In the genomic region with DNA sequence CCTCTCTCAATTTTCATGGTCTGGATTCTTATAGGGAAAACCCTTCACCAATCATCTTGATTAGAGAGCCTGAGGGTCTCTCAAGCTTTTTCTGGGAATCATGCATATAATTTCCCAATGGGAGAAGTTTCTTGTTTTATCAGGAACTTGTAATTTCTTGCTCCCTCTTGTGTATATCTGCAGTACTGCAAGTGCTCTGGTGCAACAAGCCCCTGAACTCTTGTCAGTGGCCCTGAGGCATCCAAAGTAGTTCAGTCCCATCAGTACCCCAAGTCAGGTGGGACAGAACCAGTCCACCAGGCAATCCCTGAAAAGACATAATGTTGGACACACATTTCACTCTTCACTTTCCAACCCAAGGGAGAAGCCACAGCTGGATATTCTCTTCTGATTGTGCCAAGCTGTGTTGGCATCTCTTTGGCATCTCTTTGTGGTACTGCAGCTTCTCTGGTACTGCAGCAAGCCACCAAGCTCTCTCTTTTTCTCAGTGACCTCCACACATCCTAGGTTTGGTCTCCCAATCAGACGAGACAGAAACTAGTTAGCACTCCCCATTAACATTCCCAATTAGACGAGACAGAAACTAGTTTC, we compare ENCODE assay signal across 8 cellular contexts.
DNase-seq lines count a peak whose midpoint lies in the region; ATAC-seq and TF ChIP-seq lines count a peak whose summit lies in the region.

No MANE protein-coding gene starts in this region.

- no peak for DNase-seq in CD14-positive monocyte (ENCODE audit: low spot score)
- DNase-seq in HT-29 (ENCODE audit: low spot score) = peak; percentile 78
- DNase-seq in SHP77 (lab: John Stamatoyannopoulos, UW) = peak; percentile 11 to 30
- DNase-seq in fibroblast of peridontal ligament (ENCODE audit: extremely low read depth) = peak; percentile 90
- DNase-seq in renal cortical epithelial cell (ENCODE audit: low read depth) = peak; percentile 65
- no peak for DNase-seq in activated T-cell treated with anti-CD3 and anti-CD28 coated beads, Interleukin-2, amount 50 U/mL, for 4 hours
- no peak for DNase-seq in coronary artery (ENCODE audit: low spot score)

- H3K4me3 ChIP-seq in coronary artery = no peak overlapping the region

- H3K36me3 Mint-ChIP-seq in CD14-positive monocyte = no peaks in the 10 kb centered on the region
- H3K36me3 Mint-ChIP-seq in activated T-cell treated with anti-CD3 and anti-CD28 coated beads, Interleukin-2, amount 50 U/mL, for 4 hours (ENCODE audit: insufficient read depth) = no peaks in the 10 kb centered on the region

- H3K27me3 Mint-ChIP-seq in CD14-positive monocyte (ENCODE audit: low read depth in 3 of 3) = peaks cover 0 to 1% (median 0%) of the 10 kb centered on the region in 3 donors
- no peaks in the 10 kb centered on the region for H3K27me3 Mint-ChIP-seq in activated T-cell treated with anti-CD3 and anti-CD28 coated beads, Interleukin-2, amount 50 U/mL, for 4 hours (ENCODE audit: low read depth)

- ATAC-seq in GM18907 (IDR thresholded peaks at IDR 0.05; ENCODE audit: unreplicated experiment) = peak; percentile 75
- ATAC-seq in activated T-cell treated with anti-CD3 and anti-CD28 coated beads, Interleukin-2, amount 50 U/mL, for 4 hours = no peak

- H3K4me3 Mint-ChIP-seq in CD14-positive monocyte = no peak overlapping the region
- H3K4me3 Mint-ChIP-seq in activated T-cell treated with anti-CD3 and anti-CD28 coated beads, Interleukin-2, amount 50 U/mL, for 4 hours = no peak overlapping the region

- no peak overlapping the region for H3K27ac ChIP-seq in coronary artery

- no peaks in the 10 kb centered on the region for H3K9me3 Mint-ChIP-seq in CD14-positive monocyte
- peaks cover 8% of the 10 kb centered on the region for H3K9me3 Mint-ChIP-seq in activated T-cell treated with anti-CD3 and anti-CD28 coated beads, Interleukin-2, amount 50 U/mL, for 4 hours

- H3K27ac Mint-ChIP-seq in CD14-positive monocyte = no peak overlapping the region

- peak; percentile 72 for TF ChIP-seq CTCF in CD14-positive monocyte (IDR thresholded peaks at IDR 0.05)
- TF ChIP-seq CTCF in coronary artery (IDR thresholded peaks at IDR 0.05) = no peak

- intact Hi-C loops in CD14-positive monocyte (cut with micrococcal nuclease) = no loop called here

- H3K4me1 Mint-ChIP-seq in CD14-positive monocyte = no peaks in the 10 kb centered on the region
- no peaks in the 10 kb centered on the region for H3K4me1 Mint-ChIP-seq in activated T-cell treated with anti-CD3 and anti-CD28 coated beads, Interleukin-2, amount 50 U/mL, for 4 hours (ENCODE audit: low read depth)

Comparison
In these comparisons a context has a peak if more than half of its experiments do, and no peak if none do; other contexts are left out.
1. DNase-seq: peak in HT-29 (single experiment), SHP77 (2 of 2), fibroblast of peridontal ligament (single experiment) and renal cortical epithelial cell (single experiment); none in CD14-positive monocyte (single experiment), activated T-cell treated with anti-CD3 and anti-CD28 coated beads, Interleukin-2, amount 50 U/mL, for 4 hours (single experiment) and coronary artery (single experiment).